Comparison of ENCODE assay signal across 1 cellular context in genomic region chr2:85549095-85549494, GRCh38.
TF ChIP-seq lines count a peak whose summit lies in the region.

No MANE protein-coding gene starts in this region.

TF ChIP-seq in A549, 52 proteins besides CTCF, POLR2A, EP300 and RAD21:
- TF ChIP-seq KDM5A (IDR thresholded peaks at IDR 0.05) (no peak), ZC3H11A (IDR thresholded peaks at IDR 0.05) (0 out of 2 replicates have a peak, but pooled peaks have one; percentile 9), CHD4 (IDR thresholded peaks at IDR 0.05; ENCODE audit: borderline replicate concordance) (no peak), HOXA7 (CRISPR knock-in tag; IDR thresholded peaks at IDR 0.05) (no peak), RFX5 (IDR thresholded peaks at IDR 0.05) (no peak), FOXS1 (CRISPR knock-in tag; IDR thresholded peaks at IDR 0.05) (no peak)
